ENCODE assay signal across 8 cellular contexts in the genomic region with DNA sequence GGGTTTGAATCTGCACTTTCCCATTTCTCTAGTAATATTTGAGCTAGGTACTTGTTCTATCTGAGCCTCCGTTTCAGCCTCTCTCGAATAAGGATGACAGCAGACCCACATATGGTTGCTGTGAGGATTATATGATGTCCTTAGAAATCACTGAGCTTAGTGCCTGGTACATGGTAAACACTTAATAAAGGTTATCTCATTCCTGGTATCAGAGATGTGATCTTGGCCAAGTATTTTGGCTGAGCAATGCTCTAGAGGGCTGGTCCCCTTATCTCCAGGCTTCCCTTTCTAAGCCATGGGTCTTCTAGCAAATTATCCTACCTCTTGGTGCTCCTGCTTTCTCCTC. TPM values are rescaled to one million over a fixed set of nuclear protein-coding genes. Genes with fewer than 3 reads are reported as not detected.
A peak's percentile ranks its signal among the peaks of the same experiment; 100 is the strongest.
DNase-seq lines count a peak whose midpoint lies in the region; ATAC-seq and TF ChIP-seq lines count a peak whose summit lies in the region.

No MANE protein-coding gene starts in this region.

- CTCF ChIA-PET in PC-3 (lab: Charles Lee) = no interaction called here

- no peak overlapping the region for H3K27ac ChIP-seq in PC-3 (ENCODE audit: low read length)
- H3K27ac ChIP-seq in esophagus squamous epithelium = peak overlapping the region; percentile 86 to 97 (median 92)
- peak overlapping the region; percentile 87 to 96 (median 90) for H3K27ac ChIP-seq in sigmoid colon

- no peaks in the 10 kb centered on the region for H3F3A ChIP-seq in PC-3 (ENCODE audit: low read length, unreplicated experiment)

- no peak for TF ChIP-seq CTCF in PC-3 (conservative IDR thresholded peaks at IDR 0.05; ENCODE audit: low read depth, low read length)
- no peak for TF ChIP-seq CTCF in esophagus squamous epithelium (IDR thresholded peaks at IDR 0.05)
- TF ChIP-seq CTCF in sigmoid colon (IDR thresholded peaks at IDR 0.05) = no peak

- TSS peak; percentile 87 for BruUV-seq in PC-3 (replicated peaks; lab: Mats Ljungman, UMichigan)

- H3K9me3 ChIP-seq in PC-3 (ENCODE audit: low read length) (no peaks in the 10 kb centered on the region), esophagus squamous epithelium (no peaks in the 10 kb centered on the region), sigmoid colon (no peaks in the 10 kb centered on the region)

- no peak for TF ChIP-seq EP300 in sigmoid colon (IDR thresholded peaks at IDR 0.05)

- peaks cover 14% of the 10 kb centered on the region for H4K20me1 ChIP-seq in PC-3 (ENCODE audit: low read length)

- ATAC-seq in GM18498 (IDR thresholded peaks at IDR 0.05; ENCODE audit: unreplicated experiment) (peak; percentile 7), PC-3 (peak; percentile 1), HG02885 (IDR thresholded peaks at IDR 0.05; ENCODE audit: poor library complexity, unreplicated experiment) (no peak), HG03045 (IDR thresholded peaks at IDR 0.05; ENCODE audit: unreplicated experiment) (no peak)

- POLR2A ChIA-PET in PC-3 (lab: Charles Lee; ENCODE audit: unreplicated experiment) = interaction anchor here (0.5 to 0.6 kb wide), 2 partner anchors 21 to 445 kb away, joined by 3 to 16 read pairs; a partner anchor contains a TSS

- H3K36me3 ChIP-seq in PC-3 (ENCODE audit: low read depth, low read length) = no peaks in the 10 kb centered on the region
- H3K36me3 ChIP-seq in esophagus squamous epithelium = no peaks in the 10 kb centered on the region
- no peaks in the 10 kb centered on the region for H3K36me3 ChIP-seq in sigmoid colon

- peak overlapping the region; percentile 94 for H3K4me2 ChIP-seq in PC-3 (ENCODE audit: low read length)

- H3K4me1 ChIP-seq in PC-3 (ENCODE audit: insufficient read depth, low read length) (no peaks in the 10 kb centered on the region; the same call in 1 of the 2 replicates), esophagus squamous epithelium (peaks cover 3 to 40% (median 15%) of the 10 kb centered on the region in 3 donors), sigmoid colon (peaks cover 0 to 34% (median 22%) of the 10 kb centered on the region in 4 donors)

- intact Hi-C loops in PC-3 (cut with micrococcal nuclease) = loop anchor here (5.0 kb wide), 1 partner anchor 77 kb away; a partner anchor contains a TSS
- intact Hi-C loops in esophagus squamous epithelium (cut with DNase I) = no loop called here
- intact Hi-C loops in sigmoid colon (cut with DNase I) = loop anchor here (5.0 to 10.0 kb wide), 3 partner anchors 38 to 535 kb away; a partner anchor contains a TSS

- H3K27me3 ChIP-seq in PC-3 (ENCODE audit: low read length) (no peaks in the 10 kb centered on the region), esophagus squamous epithelium (no peaks in the 10 kb centered on the region), sigmoid colon (no peaks in the 10 kb centered on the region)

- no peaks in the 10 kb centered on the region for H3K9me2 ChIP-seq in PC-3 (replicated peaks; ENCODE audit: low read length)

- DNase-seq in PC-3 (no peak), esophagus squamous epithelium (lab: John Stamatoyannopoulos, UW) (no peak), sigmoid colon (no peak), NCI-H1048 (lab: John Stamatoyannopoulos, UW) (no peak), SIG-M5 treated with dmso at 0.1 percent for 504 hours (lab: John Stamatoyannopoulos, UW; ENCODE audit: unreplicated experiment) (no peak)

- H3K4me3 ChIP-seq in PC-3 (ENCODE audit: low read length) = peak overlapping the region; percentile 99
- H3K4me3 ChIP-seq in esophagus squamous epithelium = peak overlapping the region; percentile 71 to 100 (median 81)
- peak overlapping the region; percentile 86 to 99 (median 98) for H3K4me3 ChIP-seq in sigmoid colon

- peak overlapping the region; percentile 81 for H3K9ac ChIP-seq in PC-3 (ENCODE audit: low read length)

- peak overlapping the region; percentile 89 for H2AFZ ChIP-seq in PC-3 (ENCODE audit: low read length)

- no peak for TF ChIP-seq POLR2A in esophagus squamous epithelium (IDR thresholded peaks at IDR 0.05)
- TF ChIP-seq POLR2A in sigmoid colon (IDR thresholded peaks at IDR 0.05) = no peak

- H3K79me2 ChIP-seq in PC-3 (ENCODE audit: low read length) = peaks cover 45% of the 10 kb centered on the region

- 0% methylated on average over 2 of the region's 2 CpGs for WGBS in esophagus squamous epithelium, 2 donors
- WGBS in sigmoid colon, 2 donors = 1% methylated on average over 2 of the region's 2 CpGs

RNA-seq across cellular contexts. Expression of a gene that starts 0.4 kb away (rescaled TPM):
- total RNA-seq in PC-3 (2014; rRNA removed) = 71.9 and 78.5 TPM in 2 replicates
- 10 to 100 TPM; 42.6 to 66.4 (median 43.5) TPM for total RNA-seq in esophagus squamous epithelium
- total RNA-seq in sigmoid colon = 10 to 100 TPM; 63.5 to 73.7 (median 69.4) TPM
- 100 to 1,000 TPM in 2 of 3 donors, 10 to 100 TPM in 1; 83.8 to 118 (median 103) TPM for polyA plus RNA-seq in sigmoid colon

Comparison
In these comparisons a context has a peak if more than half of its experiments do, and no peak if none do; other contexts are left out.
1. ATAC-seq: peak in GM18498 (single experiment) and PC-3 (single experiment); none in HG02885 (single experiment) and HG03045 (single experiment).
2. Peak in every context shown above with its lines, with median percentiles within 50 percentile points of each other: H3K4me3 ChIP-seq.